26 cellular contexts compared by ENCODE assay signal in the genomic region with DNA sequence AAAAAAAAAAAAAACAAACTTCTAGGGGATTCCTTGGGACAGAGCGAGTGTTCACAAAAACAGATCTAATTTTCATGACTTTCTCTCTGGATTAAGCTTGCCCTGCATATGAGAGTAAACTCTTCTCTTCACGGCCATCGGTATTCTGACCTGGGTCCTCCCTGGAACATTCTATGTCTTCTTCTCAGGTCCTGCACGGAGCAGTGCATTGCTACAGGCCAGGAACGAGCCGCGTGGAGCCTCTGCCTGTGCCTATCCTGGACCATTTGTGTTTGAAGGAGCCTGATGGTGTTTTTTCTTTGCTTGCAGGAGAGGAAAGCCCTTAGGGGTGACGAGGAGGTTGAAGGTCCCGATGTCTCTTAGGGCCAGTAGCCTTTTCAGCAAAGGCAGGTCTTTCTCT. TPM values are rescaled to one million over a fixed set of nuclear protein-coding genes. Genes with fewer than 3 reads are reported as not detected.
"Had no signal": no experiment of that assay in that cellular context is flagged by ENCODE, and none has a peak within 500 bp of the region (broad histone marks: within the 10 kb centered on the region; RNA-seq: fewer than 3 reads in every experiment).

No MANE protein-coding gene starts in this region.

- ATAC-seq: activated T-cell treated with anti-CD3 and anti-CD28 coated beads, Interleukin-2, amount 50 U/mL, for 72 hours; PC-3; SK-N-SH treated with all-trans-retinoic acid at 6 μM for 48 hours had no signal

- H3K4me3 ChIP-seq: adrenal gland, breast epithelium, SJSA1 had no signal

- FAIRE-seq: RCC 7860 had no signal

- DNase-seq: activated B cell treated with CpG ODN at 0.5 μM for 24 hours; activated CD4-positive, alpha-beta T cell treated with anti-CD3 and anti-CD28 coated beads for 1 hour; activated CD4-positive, alpha-beta T cell treated with anti-CD3 and anti-CD28 coated beads, Interleukin-2, amount 50 U/mL, for 1 hour; activated CD8-positive, alpha-beta memory T cell treated with anti-CD3 and anti-CD28 coated beads, Interleukin-2, amount 50 U/mL, for 4 hours; activated gamma-delta T cell treated with Interleukin-2 at 50 U/mL for 16 hours; activated naive CD4-positive, alpha-beta T cell treated with anti-CD3 and anti-CD28 coated beads, Interleukin-2, amount 50 U/mL, for 16 hours; activated naive CD8-positive, alpha-beta T cell treated with anti-CD3 and anti-CD28 coated beads, Interleukin-2, amount 10 ng/mL, durations not matched to agents 7 days and 5 days; activated T-cell treated with anti-CD3 and anti-CD28 coated beads, Interleukin-2, amount 50 U/mL, for 72 hours; anterior cingulate cortex; caudate nucleus; Karpas-422; MM.1S; NCI-H1105; NCI-H1436; NCI-H187; NCI-H2081; NCI-H446; NCI-H524; PC-3; SHP77 had no signal

- H3K9me3 ChIP-seq: adrenal gland, breast epithelium, SJSA1 had no signal

- H3K4me1 ChIP-seq: adrenal gland, breast epithelium, SJSA1 had no signal

- H3K36me3 ChIP-seq: adrenal gland, breast epithelium, SJSA1 had no signal

- H3K27ac ChIP-seq: adrenal gland, breast epithelium, SJSA1 had no signal

- H3K27me3 ChIP-seq: adrenal gland, breast epithelium, SJSA1 had no signal

RNA-seq across cellular contexts. Expression of a gene that starts 1.8 kb away (rescaled TPM):
- total RNA-seq: activated CD4-positive, alpha-beta memory T cell treated with anti-CD3 and anti-CD28 coated beads, Interleukin-2, amount 10 ng/mL, durations not matched to agents 7 days and 5 days; activated naive CD8-positive, alpha-beta T cell treated with anti-CD3 and anti-CD28 coated beads, Interleukin-2, amount 10 ng/mL, durations not matched to agents 7 days and 5 days; PC-3; SJSA1 had no signal

RNA-seq across cellular contexts. Expression of a gene that starts 26.7 kb away (rescaled TPM):
- total RNA-seq: PC-3, SJSA1 had no signal
